ENCODE assay signal across 12 cellular contexts in the genomic region with DNA sequence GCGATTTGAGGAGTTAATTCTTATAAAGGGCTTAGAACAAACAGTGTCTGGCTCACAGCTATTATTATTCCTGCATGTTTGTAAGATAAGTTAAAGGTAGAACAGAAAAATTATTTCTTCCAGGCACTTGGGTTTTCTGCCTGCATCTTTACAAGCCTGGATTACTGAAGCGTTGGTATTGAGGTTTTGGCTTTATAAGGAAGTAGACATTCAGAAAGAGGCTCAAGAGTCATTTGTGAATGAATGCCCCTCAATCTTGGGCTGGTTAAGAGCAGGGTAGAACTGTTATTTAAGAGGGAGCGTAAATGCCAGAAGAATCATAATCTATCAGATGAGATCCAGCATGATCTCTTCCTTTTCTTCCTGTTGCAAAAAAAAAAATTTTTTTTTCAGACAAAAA.
DNase-seq lines count a peak whose midpoint lies in the region; ATAC-seq and TF ChIP-seq lines count a peak whose summit lies in the region.
"Had no signal": no experiment of that assay in that cellular context is flagged by ENCODE, and none has a peak within 500 bp of the region (broad histone marks: within the 10 kb centered on the region; RNA-seq: fewer than 3 reads in every experiment).

No MANE protein-coding gene starts in this region.

- DNase-seq in GM12865 (ENCODE audit: low read depth) (peak; percentile 43), NOMO-1 (lab: John Stamatoyannopoulos, UW; ENCODE audit: unreplicated experiment in 2 of 2) (peak; percentile 54 to 57), esophagus muscularis mucosa (ENCODE audit: extremely low spot score) (no peak), psoas muscle (no peak), mesenteric fat pad (ENCODE audit: low spot score) (no peak), cortex of kidney (lab: John Stamatoyannopoulos, UW) (no peak), occipital lobe (lab: John Stamatoyannopoulos, UW) (no peak)
- DNase-seq in stimulated activated CD8-positive, alpha-beta memory T cell treated with anti-CD3 and anti-CD28 coated beads, Interleukin-4, amount 100 ng/mL, for 48 hours: no peak
- DNase-seq: hypothalamus, NCI-H2171, ovary had no signal

- H3K4me3 ChIP-seq in GM12865 (ENCODE audit: low read depth, low read length): no peak overlapping the region
- no peak overlapping the region for H3K4me3 ChIP-seq in esophagus muscularis mucosa
- H3K4me3 ChIP-seq in psoas muscle: no peak overlapping the region
- H3K4me3 ChIP-seq: ovary had no signal

- H3K27ac ChIP-seq in esophagus muscularis mucosa (replicated peaks in 1 of 4) (peak overlapping the region; percentile 96 to 99 (median 98)), psoas muscle (peak overlapping the region; percentile 90)

- H3K9me3 ChIP-seq in esophagus muscularis mucosa (no peaks in the 10 kb centered on the region), psoas muscle (no peaks in the 10 kb centered on the region)
- H3K9me3 ChIP-seq: ovary had no signal

- no peak for TF ChIP-seq POLR2A in esophagus muscularis mucosa (IDR thresholded peaks at IDR 0.05; ENCODE audit: low read depth)

- TF ChIP-seq CTCF in GM12865 (IDR thresholded peaks at IDR 0.05; ENCODE audit: insufficient read depth, low read depth, low read length, missing control alignments) (no peak), esophagus muscularis mucosa (IDR thresholded peaks at IDR 0.05) (no peak), psoas muscle (IDR thresholded peaks at IDR 0.05) (no peak)

- H3K4me1 ChIP-seq in esophagus muscularis mucosa (peaks cover 15 to 24% (median 21%) of the 10 kb centered on the region in 4 donors), psoas muscle (peaks cover 6% of the 10 kb centered on the region)

- H3K36me3 ChIP-seq in esophagus muscularis mucosa: no peaks in the 10 kb centered on the region
- no peaks in the 10 kb centered on the region for H3K36me3 ChIP-seq in psoas muscle (ENCODE audit: insufficient read depth in 1 of 2, low read depth in 1 of 2)
- H3K36me3 ChIP-seq: ovary had no signal

- 59% methylated on average over 3 of the region's 3 CpGs for WGBS in esophagus muscularis mucosa
- 66 to 77% (median 70%) methylated on average over 3 of the region's 3 CpGs for WGBS in psoas muscle, 3 donors

- intact Hi-C loops in esophagus muscularis mucosa (cut with DNase I) (no loop called here), psoas muscle (cut with DNase I) (no loop called here)

- ATAC-seq in psoas muscle: no peak
- ATAC-seq: activated T-helper 17 cell treated with anti-CD3 and anti-CD28 coated beads, Interleukin-2, amount 50 U/mL, for 72 hours had no signal

- H3K27me3 ChIP-seq in esophagus muscularis mucosa: no peaks in the 10 kb centered on the region
- H3K27me3 ChIP-seq in psoas muscle (ENCODE audit: insufficient read depth in 3 of 3, low read length in 2 of 3): no peaks in the 10 kb centered on the region
- H3K27me3 ChIP-seq: ovary had no signal

- no peak for TF ChIP-seq EP300 in esophagus muscularis mucosa (IDR thresholded peaks at IDR 0.05)

Comparison
In these comparisons a context has a peak if more than half of its experiments do, and no peak if none do; other contexts are left out.
1. DNase-seq: peak in GM12865 (single experiment) and NOMO-1 (2 of 2); none in esophagus muscularis mucosa (single experiment), psoas muscle (0 of 2), mesenteric fat pad (single experiment), cortex of kidney (single experiment), occipital lobe (single experiment) and stimulated activated CD8-positive, alpha-beta memory T cell treated with anti-CD3 and anti-CD28 coated beads, Interleukin-4, amount 100 ng/mL, for 48 hours (single experiment).